In the genomic region with DNA sequence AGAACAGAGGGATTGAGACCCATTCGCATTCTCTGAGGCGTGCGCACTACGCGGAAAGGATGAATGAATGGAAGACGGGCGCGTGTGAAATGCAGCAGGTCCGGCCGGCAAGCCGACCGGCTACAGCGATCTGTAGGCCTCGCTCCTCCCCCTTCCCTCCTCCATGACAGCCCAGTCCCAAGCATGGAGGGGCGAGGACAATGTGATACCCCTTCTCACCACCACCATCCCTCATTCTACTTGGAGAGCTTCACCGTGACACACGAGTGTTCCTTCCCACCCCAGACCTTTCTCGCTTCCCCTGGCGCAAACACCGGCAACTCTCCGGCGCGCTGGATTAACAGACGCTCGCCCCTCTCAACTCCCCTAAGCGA, we compare ENCODE assay signal across 7 cellular contexts. TPM values are rescaled to one million over a fixed set of nuclear protein-coding genes. Genes with fewer than 3 reads are reported as not detected.
DNase-seq lines count a peak whose midpoint lies in the region; ATAC-seq and TF ChIP-seq lines count a peak whose summit lies in the region.

No MANE protein-coding gene starts in this region.

- H3K27me3 ChIP-seq in iPS-20b (ENCODE audit: insufficient read depth, low read length): no peaks in the 10 kb centered on the region

- H3K9ac ChIP-seq in iPS-20b (ENCODE audit: low read depth, low read length): peak overlapping the region; percentile 99

- peak overlapping the region; percentile 92 for H3K4me3 ChIP-seq in iPS-20b (ENCODE audit: low read length)

- DNase-seq in NCI-H1694 (lab: John Stamatoyannopoulos, UW) (peak; percentile 55), UCSD-AML1 (lab: John Stamatoyannopoulos, UW; ENCODE audit: unreplicated experiment) (peak; percentile 77), MCF 10A (ENCODE audit: unreplicated experiment) (peak; percentile 79), smooth muscle cell of the brain vasculature (ENCODE audit: low read depth, low spot score) (peak; percentile 26)

- peak overlapping the region; percentile 89 for H3K27ac ChIP-seq in iPS-20b (ENCODE audit: low read length)

- no TSS peak for BruUV-seq in MCF 10A (replicated peaks; lab: Mats Ljungman, UMichigan)

- peaks cover 13% of the 10 kb centered on the region for H3K36me3 Mint-ChIP-seq in MCF 10A (ENCODE audit: insufficient read depth, unreplicated experiment)

- peak overlapping the region; percentile 93 for H3K27ac Mint-ChIP-seq in MCF 10A (ENCODE audit: low read depth, unreplicated experiment)

- peak; percentile 41 for ATAC-seq in GM18498 (IDR thresholded peaks at IDR 0.05; ENCODE audit: unreplicated experiment)
- ATAC-seq in HG02678 (IDR thresholded peaks at IDR 0.05; ENCODE audit: unreplicated experiment): peak; percentile 38

- CTCF ChIA-PET in MCF 10A (lab: Yijun Ruan, JAX): interaction anchor here (0.7 to 3.3 kb wide), 7 partner anchors 11 to 360 kb away, joined by 3 to 22 read pairs (median 3); partner anchors contain the start of gene METAP1

- H3K9me3 Mint-ChIP-seq in MCF 10A (ENCODE audit: unreplicated experiment): no peaks in the 10 kb centered on the region

- H3K4me1 ChIP-seq in iPS-20b (ENCODE audit: insufficient read depth, low read length): no peaks in the 10 kb centered on the region; the same call in 1 of the 2 replicates

- TF ChIP-seq CTCF in MCF 10A (IDR thresholded peaks at IDR 0.05; ENCODE audit: unreplicated experiment): no peak

- H3K27me3 Mint-ChIP-seq in MCF 10A (ENCODE audit: insufficient read depth, unreplicated experiment): no peaks in the 10 kb centered on the region

- peaks cover 21% of the 10 kb centered on the region for H3K36me3 ChIP-seq in iPS-20b (ENCODE audit: insufficient read depth, low read depth, low read length)

- H3K9me3 ChIP-seq in iPS-20b (ENCODE audit: insufficient read depth, low read depth, low read length): peaks cover 18% of the 10 kb centered on the region; the same call in 1 of the 2 replicates

- peaks cover 13% of the 10 kb centered on the region for H3K4me1 Mint-ChIP-seq in MCF 10A (ENCODE audit: insufficient read depth, unreplicated experiment)

- peak overlapping the region; percentile 96 for H3K4me3 Mint-ChIP-seq in MCF 10A (ENCODE audit: unreplicated experiment)

- POLR2A ChIA-PET in MCF 10A (lab: Yijun Ruan, JAX): interaction anchor here (0.5 to 4.9 kb wide), 21 partner anchors 11 to 665 kb away, joined by 3 to 68 read pairs (median 5); partner anchors contain the start of genes ADH5, METAP1 and TSPAN5

- intact Hi-C loops in MCF 10A (cut with micrococcal nuclease): loop anchor here (1.0 to 5.0 kb wide), 4 partner anchors 67 to 786 kb away; partner anchors contain the start of genes METAP1 and STPG2

RNA-seq across cellular contexts. Expression of gene EIF4E, which starts 0.8 kb away (rescaled TPM):
- total RNA-seq in MCF 10A (2022): 104 and 106 TPM in 2 replicates

Comparison
In these comparisons a context has a peak if more than half of its experiments do, and no peak if none do; other contexts are left out.
1. Peak in every context shown above with its lines: DNase-seq, ATAC-seq, H3K4me3 ChIP-seq and H3K27ac ChIP-seq.
2. DNase-seq: peak in every context shown above with its lines; median percentile 79 in MCF 10A; 77 in UCSD-AML1; 55 in NCI-H1694; 26 in smooth muscle cell of the brain vasculature.